2 cellular contexts compared by ENCODE assay signal in genomic region chr15:41994772-41995475, GRCh38.
TF ChIP-seq lines count a peak whose summit lies in the region.

No MANE protein-coding gene starts in this region.

TF ChIP-seq in IMR-90, 13 proteins besides CTCF, POLR2A, EP300 and RAD21:
- TF ChIP-seq CHD1 (IDR thresholded peaks at IDR 0.05; ENCODE audit: low read depth, low read length) (no peak), MAZ (IDR thresholded peaks at IDR 0.05; ENCODE audit: borderline replicate concordance, low read depth, low read length) (no peak), MAFK (IDR thresholded peaks at IDR 0.05; ENCODE audit: low read depth, low read length) (no peak), RFX5 (IDR thresholded peaks at IDR 0.05; ENCODE audit: low read depth, low read length) (no peak), BHLHE40 (IDR thresholded peaks at IDR 0.05; ENCODE audit: low read depth, low read length) (no peak), USF2 (IDR thresholded peaks at IDR 0.05; ENCODE audit: low read depth, low read length) (no peak), FOS (IDR thresholded peaks at IDR 0.05; ENCODE audit: low read depth, low read length) (no peak)

TF ChIP-seq in K562, 482 proteins besides CTCF, POLR2A, EP300 and RAD21:
- TF ChIP-seq THRA (IDR thresholded peaks at IDR 0.05) = no peak
- TF ChIP-seq ILF3 (IDR thresholded peaks at IDR 0.05; ENCODE audit: borderline replicate concordance) = no peak
- TF ChIP-seq L3MBTL2 (IDR thresholded peaks at IDR 0.05) = no peak
- TF ChIP-seq SLC30A9 (CRISPR knock-in tag; IDR thresholded peaks at IDR 0.05) = no peak
- TF ChIP-seq ZNF124 (CRISPR knock-in tag; IDR thresholded peaks at IDR 0.05) = no peak
- no peak for TF ChIP-seq PRPF4 (IDR thresholded peaks at IDR 0.05; ENCODE audit: insufficient read depth, low read depth, low read length, poor library complexity, severe bottlenecking)
- no peak for TF ChIP-seq POLR2G (IDR thresholded peaks at IDR 0.05; ENCODE audit: low read depth, low read length)
- TF ChIP-seq SMARCC2 (IDR thresholded peaks at IDR 0.05; ENCODE audit: low read depth) = no peak
- no peak for TF ChIP-seq STAT5A (IDR thresholded peaks at IDR 0.05; ENCODE audit: borderline replicate concordance, low read length)
- TF ChIP-seq ZNF217 (CRISPR knock-in tag; IDR thresholded peaks at IDR 0.05) = no peak
- no peak for TF ChIP-seq ZNF263 (CRISPR knock-in tag; IDR thresholded peaks at IDR 0.05; ENCODE audit: borderline replicate concordance)
- no peak for TF ChIP-seq BRF1 (IDR thresholded peaks at IDR 0.05; ENCODE audit: borderline replicate concordance, extremely low read depth, insufficient read length)
- no peak for TF ChIP-seq ZNF764 (CRISPR knock-in tag; IDR thresholded peaks at IDR 0.05; ENCODE audit: low read depth)
- no peak for TF ChIP-seq MAX (CRISPR knock-in tag; IDR thresholded peaks at IDR 0.05)
- TF ChIP-seq ZBTB26 (CRISPR knock-in tag; IDR thresholded peaks at IDR 0.05) = no peak
